1 cellular context compared by ENCODE assay signal in genomic region chr3:190345027-190345821, GRCh38.
A peak's percentile ranks its signal among the peaks of the same experiment; 100 is the strongest.
TF ChIP-seq lines count a peak whose summit lies in the region.

No MANE protein-coding gene starts in this region.

TF ChIP-seq in HepG2, 621 proteins besides CTCF, POLR2A, EP300 and RAD21 (continued from another document and continues in another):
- TF ChIP-seq, protein P1, sequence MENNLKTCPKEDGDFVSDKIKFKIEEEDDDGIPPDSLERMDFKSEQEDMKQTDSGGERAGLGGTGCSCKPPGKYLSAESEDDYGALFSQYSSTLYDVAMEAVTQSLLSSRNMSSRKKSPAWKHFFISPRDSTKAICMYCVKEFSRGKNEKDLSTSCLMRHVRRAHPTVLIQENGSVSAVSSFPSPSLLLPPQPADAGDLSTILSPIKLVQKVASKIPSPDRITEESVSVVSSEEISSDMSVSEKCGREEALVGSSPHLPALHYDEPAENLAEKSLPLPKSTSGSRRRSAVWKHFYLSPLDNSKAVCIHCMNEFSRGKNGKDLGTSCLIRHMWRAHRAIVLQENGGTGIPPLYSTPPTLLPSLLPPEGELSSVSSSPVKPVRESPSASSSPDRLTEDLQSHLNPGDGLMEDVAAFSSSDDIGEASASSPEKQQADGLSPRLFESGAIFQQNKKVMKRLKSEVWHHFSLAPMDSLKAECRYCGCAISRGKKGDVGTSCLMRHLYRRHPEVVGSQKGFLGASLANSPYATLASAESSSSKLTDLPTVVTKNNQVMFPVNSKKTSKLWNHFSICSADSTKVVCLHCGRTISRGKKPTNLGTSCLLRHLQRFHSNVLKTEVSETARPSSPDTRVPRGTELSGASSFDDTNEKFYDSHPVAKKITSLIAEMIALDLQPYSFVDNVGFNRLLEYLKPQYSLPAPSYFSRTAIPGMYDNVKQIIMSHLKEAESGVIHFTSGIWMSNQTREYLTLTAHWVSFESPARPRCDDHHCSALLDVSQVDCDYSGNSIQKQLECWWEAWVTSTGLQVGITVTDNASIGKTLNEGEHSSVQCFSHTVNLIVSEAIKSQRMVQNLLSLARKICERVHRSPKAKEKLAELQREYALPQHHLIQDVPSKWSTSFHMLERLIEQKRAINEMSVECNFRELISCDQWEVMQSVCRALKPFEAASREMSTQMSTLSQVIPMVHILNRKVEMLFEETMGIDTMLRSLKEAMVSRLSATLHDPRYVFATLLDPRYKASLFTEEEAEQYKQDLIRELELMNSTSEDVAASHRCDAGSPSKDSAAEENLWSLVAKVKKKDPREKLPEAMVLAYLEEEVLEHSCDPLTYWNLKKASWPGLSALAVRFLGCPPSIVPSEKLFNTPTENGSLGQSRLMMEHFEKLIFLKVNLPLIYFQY (CRISPR knock-in tag; IDR thresholded peaks at IDR 0.05; ENCODE audit: borderline replicate concordance) = no peak
- TF ChIP-seq, protein P2, sequence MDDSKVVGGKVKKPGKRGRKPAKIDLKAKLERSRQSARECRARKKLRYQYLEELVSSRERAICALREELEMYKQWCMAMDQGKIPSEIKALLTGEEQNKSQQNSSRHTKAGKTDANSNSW (CRISPR knock-in tag; IDR thresholded peaks at IDR 0.05; ENCODE audit: borderline replicate concordance) = no peak
- no peak for TF ChIP-seq JDP2 (CRISPR knock-in tag; IDR thresholded peaks at IDR 0.05; ENCODE audit: borderline replicate concordance)
- no peak for TF ChIP-seq ZNF550 (CRISPR knock-in tag; IDR thresholded peaks at IDR 0.05; ENCODE audit: borderline replicate concordance)
- TF ChIP-seq, protein P3, sequence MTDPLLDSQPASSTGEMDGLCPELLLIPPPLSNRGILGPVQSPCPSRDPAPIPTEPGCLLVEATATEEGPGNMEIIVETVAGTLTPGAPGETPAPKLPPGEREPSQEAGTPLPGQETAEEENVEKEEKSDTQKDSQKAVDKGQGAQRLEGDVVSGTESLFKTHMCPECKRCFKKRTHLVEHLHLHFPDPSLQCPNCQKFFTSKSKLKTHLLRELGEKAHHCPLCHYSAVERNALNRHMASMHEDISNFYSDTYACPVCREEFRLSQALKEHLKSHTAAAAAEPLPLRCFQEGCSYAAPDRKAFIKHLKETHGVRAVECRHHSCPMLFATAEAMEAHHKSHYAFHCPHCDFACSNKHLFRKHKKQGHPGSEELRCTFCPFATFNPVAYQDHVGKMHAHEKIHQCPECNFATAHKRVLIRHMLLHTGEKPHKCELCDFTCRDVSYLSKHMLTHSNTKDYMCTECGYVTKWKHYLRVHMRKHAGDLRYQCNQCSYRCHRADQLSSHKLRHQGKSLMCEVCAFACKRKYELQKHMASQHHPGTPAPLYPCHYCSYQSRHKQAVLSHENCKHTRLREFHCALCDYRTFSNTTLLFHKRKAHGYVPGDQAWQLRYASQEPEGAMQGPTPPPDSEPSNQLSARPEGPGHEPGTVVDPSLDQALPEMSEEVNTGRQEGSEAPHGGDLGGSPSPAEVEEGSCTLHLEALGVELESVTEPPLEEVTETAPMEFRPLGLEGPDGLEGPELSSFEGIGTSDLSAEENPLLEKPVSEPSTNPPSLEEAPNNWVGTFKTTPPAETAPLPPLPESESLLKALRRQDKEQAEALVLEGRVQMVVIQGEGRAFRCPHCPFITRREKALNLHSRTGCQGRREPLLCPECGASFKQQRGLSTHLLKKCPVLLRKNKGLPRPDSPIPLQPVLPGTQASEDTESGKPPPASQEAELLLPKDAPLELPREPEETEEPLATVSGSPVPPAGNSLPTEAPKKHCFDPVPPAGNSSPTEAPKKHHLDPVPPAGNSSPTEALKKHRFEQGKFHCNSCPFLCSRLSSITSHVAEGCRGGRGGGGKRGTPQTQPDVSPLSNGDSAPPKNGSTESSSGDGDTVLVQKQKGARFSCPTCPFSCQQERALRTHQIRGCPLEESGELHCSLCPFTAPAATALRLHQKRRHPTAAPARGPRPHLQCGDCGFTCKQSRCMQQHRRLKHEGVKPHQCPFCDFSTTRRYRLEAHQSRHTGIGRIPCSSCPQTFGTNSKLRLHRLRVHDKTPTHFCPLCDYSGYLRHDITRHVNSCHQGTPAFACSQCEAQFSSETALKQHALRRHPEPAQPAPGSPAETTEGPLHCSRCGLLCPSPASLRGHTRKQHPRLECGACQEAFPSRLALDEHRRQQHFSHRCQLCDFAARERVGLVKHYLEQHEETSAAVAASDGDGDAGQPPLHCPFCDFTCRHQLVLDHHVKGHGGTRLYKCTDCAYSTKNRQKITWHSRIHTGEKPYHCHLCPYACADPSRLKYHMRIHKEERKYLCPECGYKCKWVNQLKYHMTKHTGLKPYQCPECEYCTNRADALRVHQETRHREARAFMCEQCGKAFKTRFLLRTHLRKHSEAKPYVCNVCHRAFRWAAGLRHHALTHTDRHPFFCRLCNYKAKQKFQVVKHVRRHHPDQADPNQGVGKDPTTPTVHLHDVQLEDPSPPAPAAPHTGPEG (CRISPR knock-in tag; IDR thresholded peaks at IDR 0.05) = no peak
- 0 out of 2 replicates have a peak, but pooled peaks have one; percentile 44 for TF ChIP-seq DNMT3B (CRISPR knock-in tag; conservative IDR thresholded peaks at IDR 0.05)
- no peak for TF ChIP-seq ZNF333 (CRISPR knock-in tag; IDR thresholded peaks at IDR 0.05; ENCODE audit: borderline replicate concordance)
- TF ChIP-seq ZNF790 (CRISPR knock-in tag; IDR thresholded peaks at IDR 0.05; ENCODE audit: borderline replicate concordance) = no peak
- no peak for TF ChIP-seq ZNF282 (IDR thresholded peaks at IDR 0.05; ENCODE audit: partially characterized antibody)
- no peak for TF ChIP-seq JUND (CRISPR knock-in tag; IDR thresholded peaks at IDR 0.05)
- TF ChIP-seq ZNF264 (CRISPR knock-in tag; IDR thresholded peaks at IDR 0.05) = 0 out of 2 replicates have a peak, but pooled peaks have one; percentile 20
- TF ChIP-seq, protein P4, sequence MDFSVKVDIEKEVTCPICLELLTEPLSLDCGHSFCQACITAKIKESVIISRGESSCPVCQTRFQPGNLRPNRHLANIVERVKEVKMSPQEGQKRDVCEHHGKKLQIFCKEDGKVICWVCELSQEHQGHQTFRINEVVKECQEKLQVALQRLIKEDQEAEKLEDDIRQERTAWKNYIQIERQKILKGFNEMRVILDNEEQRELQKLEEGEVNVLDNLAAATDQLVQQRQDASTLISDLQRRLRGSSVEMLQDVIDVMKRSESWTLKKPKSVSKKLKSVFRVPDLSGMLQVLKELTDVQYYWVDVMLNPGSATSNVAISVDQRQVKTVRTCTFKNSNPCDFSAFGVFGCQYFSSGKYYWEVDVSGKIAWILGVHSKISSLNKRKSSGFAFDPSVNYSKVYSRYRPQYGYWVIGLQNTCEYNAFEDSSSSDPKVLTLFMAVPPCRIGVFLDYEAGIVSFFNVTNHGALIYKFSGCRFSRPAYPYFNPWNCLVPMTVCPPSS (IDR thresholded peaks at IDR 0.05) = no peak
- TF ChIP-seq ZFP36L1 (CRISPR knock-in tag; IDR thresholded peaks at IDR 0.05) = no peak
- TF ChIP-seq, protein P5, sequence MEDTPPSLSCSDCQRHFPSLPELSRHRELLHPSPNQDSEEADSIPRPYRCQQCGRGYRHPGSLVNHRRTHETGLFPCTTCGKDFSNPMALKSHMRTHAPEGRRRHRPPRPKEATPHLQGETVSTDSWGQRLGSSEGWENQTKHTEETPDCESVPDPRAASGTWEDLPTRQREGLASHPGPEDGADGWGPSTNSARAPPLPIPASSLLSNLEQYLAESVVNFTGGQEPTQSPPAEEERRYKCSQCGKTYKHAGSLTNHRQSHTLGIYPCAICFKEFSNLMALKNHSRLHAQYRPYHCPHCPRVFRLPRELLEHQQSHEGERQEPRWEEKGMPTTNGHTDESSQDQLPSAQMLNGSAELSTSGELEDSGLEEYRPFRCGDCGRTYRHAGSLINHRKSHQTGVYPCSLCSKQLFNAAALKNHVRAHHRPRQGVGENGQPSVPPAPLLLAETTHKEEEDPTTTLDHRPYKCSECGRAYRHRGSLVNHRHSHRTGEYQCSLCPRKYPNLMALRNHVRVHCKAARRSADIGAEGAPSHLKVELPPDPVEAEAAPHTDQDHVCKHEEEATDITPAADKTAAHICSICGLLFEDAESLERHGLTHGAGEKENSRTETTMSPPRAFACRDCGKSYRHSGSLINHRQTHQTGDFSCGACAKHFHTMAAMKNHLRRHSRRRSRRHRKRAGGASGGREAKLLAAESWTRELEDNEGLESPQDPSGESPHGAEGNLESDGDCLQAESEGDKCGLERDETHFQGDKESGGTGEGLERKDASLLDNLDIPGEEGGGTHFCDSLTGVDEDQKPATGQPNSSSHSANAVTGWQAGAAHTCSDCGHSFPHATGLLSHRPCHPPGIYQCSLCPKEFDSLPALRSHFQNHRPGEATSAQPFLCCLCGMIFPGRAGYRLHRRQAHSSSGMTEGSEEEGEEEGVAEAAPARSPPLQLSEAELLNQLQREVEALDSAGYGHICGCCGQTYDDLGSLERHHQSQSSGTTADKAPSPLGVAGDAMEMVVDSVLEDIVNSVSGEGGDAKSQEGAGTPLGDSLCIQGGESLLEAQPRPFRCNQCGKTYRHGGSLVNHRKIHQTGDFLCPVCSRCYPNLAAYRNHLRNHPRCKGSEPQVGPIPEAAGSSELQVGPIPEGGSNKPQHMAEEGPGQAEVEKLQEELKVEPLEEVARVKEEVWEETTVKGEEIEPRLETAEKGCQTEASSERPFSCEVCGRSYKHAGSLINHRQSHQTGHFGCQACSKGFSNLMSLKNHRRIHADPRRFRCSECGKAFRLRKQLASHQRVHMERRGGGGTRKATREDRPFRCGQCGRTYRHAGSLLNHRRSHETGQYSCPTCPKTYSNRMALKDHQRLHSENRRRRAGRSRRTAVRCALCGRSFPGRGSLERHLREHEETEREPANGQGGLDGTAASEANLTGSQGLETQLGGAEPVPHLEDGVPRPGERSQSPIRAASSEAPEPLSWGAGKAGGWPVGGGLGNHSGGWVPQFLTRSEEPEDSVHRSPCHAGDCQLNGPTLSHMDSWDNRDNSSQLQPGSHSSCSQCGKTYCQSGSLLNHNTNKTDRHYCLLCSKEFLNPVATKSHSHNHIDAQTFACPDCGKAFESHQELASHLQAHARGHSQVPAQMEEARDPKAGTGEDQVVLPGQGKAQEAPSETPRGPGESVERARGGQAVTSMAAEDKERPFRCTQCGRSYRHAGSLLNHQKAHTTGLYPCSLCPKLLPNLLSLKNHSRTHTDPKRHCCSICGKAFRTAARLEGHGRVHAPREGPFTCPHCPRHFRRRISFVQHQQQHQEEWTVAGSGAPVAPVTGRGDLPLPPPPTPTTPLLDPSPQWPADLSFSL (CRISPR knock-in tag; IDR thresholded peaks at IDR 0.05) = no peak
- 0 out of 2 replicates have a peak, but pooled peaks have one; percentile 16 for TF ChIP-seq HBP1 (CRISPR knock-in tag; IDR thresholded peaks at IDR 0.05; ENCODE audit: low read depth)
- TF ChIP-seq PHF8 (CRISPR knock-in tag; IDR thresholded peaks at IDR 0.05) = no peak
- TF ChIP-seq ZNF337 (CRISPR knock-in tag; IDR thresholded peaks at IDR 0.05; ENCODE audit: borderline replicate concordance, low read depth) = no peak
- no peak; the same call in 1 of the 2 replicates for TF ChIP-seq RARA (CRISPR knock-in tag; IDR thresholded peaks at IDR 0.05)
- no peak for TF ChIP-seq ZBTB3 (CRISPR knock-in tag; IDR thresholded peaks at IDR 0.05; ENCODE audit: borderline replicate concordance, low read depth)
- no peak for TF ChIP-seq HOXD1 (CRISPR knock-in tag; IDR thresholded peaks at IDR 0.05)
- no peak for TF ChIP-seq MTERF4 (CRISPR knock-in tag; IDR thresholded peaks at IDR 0.05)
- no peak for TF ChIP-seq ZNF616 (CRISPR knock-in tag; IDR thresholded peaks at IDR 0.05; ENCODE audit: low read depth)
- TF ChIP-seq, protein P6, sequence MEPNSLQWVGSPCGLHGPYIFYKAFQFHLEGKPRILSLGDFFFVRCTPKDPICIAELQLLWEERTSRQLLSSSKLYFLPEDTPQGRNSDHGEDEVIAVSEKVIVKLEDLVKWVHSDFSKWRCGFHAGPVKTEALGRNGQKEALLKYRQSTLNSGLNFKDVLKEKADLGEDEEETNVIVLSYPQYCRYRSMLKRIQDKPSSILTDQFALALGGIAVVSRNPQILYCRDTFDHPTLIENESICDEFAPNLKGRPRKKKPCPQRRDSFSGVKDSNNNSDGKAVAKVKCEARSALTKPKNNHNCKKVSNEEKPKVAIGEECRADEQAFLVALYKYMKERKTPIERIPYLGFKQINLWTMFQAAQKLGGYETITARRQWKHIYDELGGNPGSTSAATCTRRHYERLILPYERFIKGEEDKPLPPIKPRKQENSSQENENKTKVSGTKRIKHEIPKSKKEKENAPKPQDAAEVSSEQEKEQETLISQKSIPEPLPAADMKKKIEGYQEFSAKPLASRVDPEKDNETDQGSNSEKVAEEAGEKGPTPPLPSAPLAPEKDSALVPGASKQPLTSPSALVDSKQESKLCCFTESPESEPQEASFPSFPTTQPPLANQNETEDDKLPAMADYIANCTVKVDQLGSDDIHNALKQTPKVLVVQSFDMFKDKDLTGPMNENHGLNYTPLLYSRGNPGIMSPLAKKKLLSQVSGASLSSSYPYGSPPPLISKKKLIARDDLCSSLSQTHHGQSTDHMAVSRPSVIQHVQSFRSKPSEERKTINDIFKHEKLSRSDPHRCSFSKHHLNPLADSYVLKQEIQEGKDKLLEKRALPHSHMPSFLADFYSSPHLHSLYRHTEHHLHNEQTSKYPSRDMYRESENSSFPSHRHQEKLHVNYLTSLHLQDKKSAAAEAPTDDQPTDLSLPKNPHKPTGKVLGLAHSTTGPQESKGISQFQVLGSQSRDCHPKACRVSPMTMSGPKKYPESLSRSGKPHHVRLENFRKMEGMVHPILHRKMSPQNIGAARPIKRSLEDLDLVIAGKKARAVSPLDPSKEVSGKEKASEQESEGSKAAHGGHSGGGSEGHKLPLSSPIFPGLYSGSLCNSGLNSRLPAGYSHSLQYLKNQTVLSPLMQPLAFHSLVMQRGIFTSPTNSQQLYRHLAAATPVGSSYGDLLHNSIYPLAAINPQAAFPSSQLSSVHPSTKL (CRISPR knock-in tag; IDR thresholded peaks at IDR 0.05) = peak; percentile 76
- TF ChIP-seq ZBTB14 (CRISPR knock-in tag; IDR thresholded peaks at IDR 0.05) = no peak
- no peak for TF ChIP-seq SCMH1 (CRISPR knock-in tag; IDR thresholded peaks at IDR 0.05; ENCODE audit: borderline replicate concordance)
- TF ChIP-seq RFXANK (CRISPR knock-in tag; IDR thresholded peaks at IDR 0.05) = no peak
- TF ChIP-seq JUN (CRISPR knock-in tag; IDR thresholded peaks at IDR 0.05) = peak; percentile 45; the same call in 1 of the 2 replicates
